In the genomic region with DNA sequence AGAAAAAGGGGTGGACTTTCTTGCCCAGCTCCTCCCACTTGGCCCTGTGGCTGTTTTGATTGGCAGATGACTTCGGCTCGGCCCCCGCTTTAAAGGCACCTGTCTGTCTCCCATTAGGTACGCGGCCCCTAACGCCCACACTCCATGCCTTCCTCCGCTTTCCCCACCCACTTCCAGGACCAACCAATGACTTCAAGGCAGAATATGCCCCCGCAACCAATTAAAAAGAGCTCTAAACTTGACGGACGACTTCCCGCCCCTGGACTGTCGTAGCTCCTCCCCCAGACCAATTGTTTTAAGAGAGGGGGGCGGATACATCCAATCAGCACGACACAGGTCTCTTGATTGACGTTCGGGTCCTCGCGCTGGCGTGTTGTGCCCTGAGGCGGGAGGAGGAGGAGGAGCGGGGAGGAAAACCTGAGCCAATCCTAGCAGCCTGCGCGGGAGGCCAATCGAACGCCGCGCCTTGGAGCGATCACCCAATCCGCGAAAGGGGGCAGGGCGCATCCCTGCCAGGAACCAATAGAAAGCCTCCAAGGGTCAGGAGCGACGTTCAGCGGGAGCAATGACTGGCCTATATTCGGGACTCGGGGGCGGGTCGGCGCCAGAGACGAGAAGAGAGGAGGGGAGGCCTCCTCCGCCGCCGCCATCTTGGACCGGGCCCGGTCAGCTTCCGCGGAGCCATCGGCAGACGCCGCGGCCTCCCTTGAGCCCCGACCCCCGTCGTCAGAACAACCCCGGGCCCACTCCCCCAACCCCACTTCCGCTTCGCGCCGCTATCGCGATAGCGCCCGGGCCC, we compare ENCODE assay signal across 8 cellular contexts. TPM values are rescaled to one million over a fixed set of nuclear protein-coding genes. Genes with fewer than 3 reads are reported as not detected.
DNase-seq lines count a peak whose midpoint lies in the region; ATAC-seq and TF ChIP-seq lines count a peak whose summit lies in the region.

A gene (plus strand): TSS at position 649 of the 799 bp plus-strand sequence. CDS start 5,217 bp downstream, outside the sequence.

- POLR2A ChIA-PET in activated B cell treated with CpG ODN at 0.5 μM for 24 hours (lab: Charles Lee) = interaction anchor here (0.5 to 3.8 kb wide), 21 partner anchors 11 to 1462 kb away, joined by 3 to 69 read pairs (median 5); a partner anchor contains a TSS

- under 1% methylated on average over 53 of the region's 63 CpGs for WGBS in smooth muscle cell (ENCODE audit: low lambda C conversion rate)

- ATAC-seq in HG03196 (IDR thresholded peaks at IDR 0.05; ENCODE audit: unreplicated experiment) (peak; percentile 84), activated B cell treated with CpG ODN at 0.5 μM for 24 hours (ENCODE audit: low read depth) (peak; percentile 80)

- no peaks in the 10 kb centered on the region for H3F3A ChIP-seq in smooth muscle cell (ENCODE audit: low read depth)

- H3K4me1 ChIP-seq in smooth muscle cell (ENCODE audit: low read depth) = peaks cover 12% of the 10 kb centered on the region

- H3K27me3 ChIP-seq in smooth muscle cell (ENCODE audit: low read depth) = no peaks in the 10 kb centered on the region

- no peaks in the 10 kb centered on the region for H3K36me3 ChIP-seq in smooth muscle cell (ENCODE audit: low read depth)

- peaks cover 51% of the 10 kb centered on the region for H3K4me1 Mint-ChIP-seq in activated B cell treated with CpG ODN at 0.5 μM for 24 hours

- H3K27ac Mint-ChIP-seq in activated B cell treated with CpG ODN at 0.5 μM for 24 hours = peak within 1 kb of the TSS; percentile 90

- H3K4me2 ChIP-seq in smooth muscle cell = peak within 1 kb of the TSS; percentile 99

- DNase-seq in AG08395 (ENCODE audit: low spot score) (peak; percentile 99), NCI-H345 (lab: John Stamatoyannopoulos, UW) (peak; percentile 100), activated B cell treated with CpG ODN at 0.5 μM for 24 hours (peak; percentile 92), caudate nucleus (lab: John Stamatoyannopoulos, UW) (peak; percentile 96 to 100 (median 100)), iPS-NIHi7 (ENCODE audit: extremely low spot score) (peak; percentile 98), smooth muscle cell (lab: John Stamatoyannopoulos, UW; ENCODE audit: unreplicated experiment) (peak; percentile 98)

- no peaks in the 10 kb centered on the region for H3K9me3 Mint-ChIP-seq in activated B cell treated with CpG ODN at 0.5 μM for 24 hours

- CTCF ChIA-PET in activated B cell treated with CpG ODN at 0.5 μM for 24 hours (lab: Charles Lee) = interaction anchor here (0.8 to 1.7 kb wide), 4 partner anchors 22 to 52 kb away, joined by 3 to 8 read pairs (median 4); a partner anchor contains a TSS

- intact Hi-C loops in activated B cell treated with CpG ODN at 0.5 μM for 24 hours (cut with micrococcal nuclease) = loop anchor here (1.0 to 2.0 kb wide), 8 partner anchors 22 to 1248 kb away; a partner anchor contains a TSS

- TF ChIP-seq POLR2A in GM18951 (IDR thresholded peaks at IDR 0.05; ENCODE audit: extremely low read depth, insufficient read depth, insufficient read length) = peak; percentile 79

- in situ Hi-C loops in GM18951 (cut with MboI; ENCODE audit: low sequenced_read_pairs, unreplicated experiment) = no loop called here

- H3K27ac ChIP-seq in caudate nucleus (ENCODE audit: low read depth, low read length) (peak within 1 kb of the TSS; percentile 86), smooth muscle cell (ENCODE audit: low read depth) (peak within 1 kb of the TSS; percentile 95)

- no peaks in the 10 kb centered on the region for H3K27me3 Mint-ChIP-seq in activated B cell treated with CpG ODN at 0.5 μM for 24 hours

- H3K9ac ChIP-seq in smooth muscle cell (ENCODE audit: low read depth) = peak within 1 kb of the TSS; percentile 100

- H3K36me3 Mint-ChIP-seq in activated B cell treated with CpG ODN at 0.5 μM for 24 hours (ENCODE audit: low read depth) = peaks cover 29% of the 10 kb centered on the region

- H3K4me3 ChIP-seq in smooth muscle cell = peak within 1 kb of the TSS; percentile 100

- peaks cover 44% of the 10 kb centered on the region for H4K20me1 ChIP-seq in smooth muscle cell (ENCODE audit: low read depth)

- no peaks in the 10 kb centered on the region for H3K9me3 ChIP-seq in smooth muscle cell (replicated peaks; ENCODE audit: low read depth)

- peak within 1 kb of the TSS; percentile 69 for H2AFZ ChIP-seq in smooth muscle cell (ENCODE audit: low read depth)

- no peak for TF ChIP-seq CTCF in activated B cell treated with CpG ODN at 0.5 μM for 24 hours (IDR thresholded peaks at IDR 0.05)
- TF ChIP-seq CTCF in smooth muscle cell (IDR thresholded peaks at IDR 0.05; ENCODE audit: borderline replicate concordance, insufficient read depth, poor library complexity, severe bottlenecking) = no peak

- H3K4me3 Mint-ChIP-seq in activated B cell treated with CpG ODN at 0.5 μM for 24 hours = peak within 1 kb of the TSS; percentile 85

- peaks cover 45% of the 10 kb centered on the region for H3K79me2 ChIP-seq in smooth muscle cell (ENCODE audit: low read depth)

RNA-seq across cellular contexts. Expression of the gene that starts here (rescaled TPM):
- total RNA-seq in activated B cell treated with CpG ODN at 0.5 μM for 24 hours = 53.2 and 64.6 TPM in 2 replicates
- 12.4 and 14.1 TPM in 2 replicates for total RNA-seq in smooth muscle cell
- polyA plus RNA-seq in smooth muscle cell = 31.4 and 37.6 TPM in 2 replicates

Comparison
In these comparisons a context has a peak if more than half of its experiments do, and no peak if none do; other contexts are left out.
1. Peak in every context shown above with its lines: DNase-seq, ATAC-seq, H3K4me3 ChIP-seq and H3K27ac ChIP-seq.